In genomic region chr10:22610595-22610994, GRCh38 we compare ENCODE assay signal across 22 cellular contexts.
A peak's percentile ranks its signal among the peaks of the same experiment; 100 is the strongest.
DNase-seq lines count a peak whose midpoint lies in the region; ATAC-seq, FAIRE-seq and TF ChIP-seq lines count a peak whose summit lies in the region.
"Had no signal": no experiment of that assay in that cellular context is flagged by ENCODE, and none has a peak within 500 bp of the region (broad histone marks: within the 10 kb centered on the region; RNA-seq: fewer than 3 reads in every experiment).

No MANE protein-coding gene starts in this region.

- H3K27ac ChIP-seq in caudate nucleus (ENCODE audit: low read depth, low read length), result peak overlapping the region; percentile 56
- H3K27ac ChIP-seq: 22Rv1, C4-2B, parathyroid adenoma had no signal

- intact Hi-C loops in natural killer cell (cut with micrococcal nuclease), result loop anchor here (2.0 kb wide), 1 partner anchor 20 kb away; no protein-coding TSS in a partner anchor

- peak overlapping the region; percentile 75 for H3K27ac Mint-ChIP-seq in T-helper 1 cell treated with Interleukin-12 subunit alpha and Interleukin-12 subunit beta and Interleukin-4 antibody, amounts not matched to agents 30 μg/mL and 1 μg/mL, for 36 hours
- H3K27ac Mint-ChIP-seq in IgD-negative memory B cell (peak overlapping the region; percentile 90 to 99 (median 98)), natural killer cell (peak overlapping the region; percentile 99)
- H3K27ac Mint-ChIP-seq: endodermal cell had no signal

- FAIRE-seq in frontal cortex (lab: Jason Lieb, UNC), result no peak
- FAIRE-seq: bronchial epithelial cell, HepG2 had no signal

- ATAC-seq in natural killer cell (no peak), GM19023 (IDR thresholded peaks at IDR 0.05; ENCODE audit: unreplicated experiment) (no peak)
- ATAC-seq: HepG2, left cardiac atrium had no signal

- TF ChIP-seq CTCF in natural killer cell (IDR thresholded peaks at IDR 0.05), result no peak

- H3K9me3 Mint-ChIP-seq in T-helper 1 cell treated with Interleukin-12 subunit alpha and Interleukin-12 subunit beta and Interleukin-4 antibody, amounts not matched to agents 30 μg/mL and 1 μg/mL, for 36 hours, result no peaks in the 10 kb centered on the region
- H3K9me3 Mint-ChIP-seq in IgD-negative memory B cell, result peaks cover 3 to 6% (median 3%) of the 10 kb centered on the region in 3 donors
- H3K9me3 Mint-ChIP-seq in natural killer cell, result no peaks in the 10 kb centered on the region
- H3K9me3 Mint-ChIP-seq: endodermal cell had no signal

- peak overlapping the region; percentile 36 for H3K4me3 Mint-ChIP-seq in T-helper 1 cell treated with Interleukin-12 subunit alpha and Interleukin-12 subunit beta and Interleukin-4 antibody, amounts not matched to agents 30 μg/mL and 1 μg/mL, for 36 hours
- H3K4me3 Mint-ChIP-seq in IgD-negative memory B cell (peak overlapping the region in 3 of 4 donors; percentile 25 to 90 (median 73)), natural killer cell (peak overlapping the region; percentile 92)
- H3K4me3 Mint-ChIP-seq: endodermal cell had no signal

- DNase-seq in T-helper 1 cell (no peak), caudate nucleus (lab: John Stamatoyannopoulos, UW) (no peak), natural killer cell (no peak), NCI-H1417 (lab: John Stamatoyannopoulos, UW) (no peak), frontal cortex (ENCODE audit: low spot score in 2 of 2) (no peak)
- DNase-seq: activated gamma-delta T cell; endodermal cell; hypothalamus; left cardiac atrium; NCI-H2081; NCI-H510A; stimulated activated CD4-positive, alpha-beta T cell treated with anti-CD3 and anti-CD28 coated beads, Interleukin-2, amount 100 ng/mL, for 48 hours; T1000; transverse colon had no signal

- no peaks in the 10 kb centered on the region for H3K27me3 Mint-ChIP-seq in T-helper 1 cell treated with Interleukin-12 subunit alpha and Interleukin-12 subunit beta and Interleukin-4 antibody, amounts not matched to agents 30 μg/mL and 1 μg/mL, for 36 hours (ENCODE audit: low read depth)
- H3K27me3 Mint-ChIP-seq in IgD-negative memory B cell (peaks cover 1% of the 10 kb centered on the region), natural killer cell (ENCODE audit: low read depth in 2 of 2) (no peaks in the 10 kb centered on the region)

- H3K4me1 Mint-ChIP-seq in T-helper 1 cell treated with Interleukin-12 subunit alpha and Interleukin-12 subunit beta and Interleukin-4 antibody, amounts not matched to agents 30 μg/mL and 1 μg/mL, for 36 hours (ENCODE audit: low read depth), result peaks cover 68% of the 10 kb centered on the region
- peaks cover 69 to 89% (median 81%) of the 10 kb centered on the region in 3 donors for H3K4me1 Mint-ChIP-seq in IgD-negative memory B cell
- H3K4me1 Mint-ChIP-seq in natural killer cell, result peaks cover 90 to 96% of the 10 kb centered on the region in 2 donors

- peaks cover 45% of the 10 kb centered on the region for H3K36me3 Mint-ChIP-seq in T-helper 1 cell treated with Interleukin-12 subunit alpha and Interleukin-12 subunit beta and Interleukin-4 antibody, amounts not matched to agents 30 μg/mL and 1 μg/mL, for 36 hours (ENCODE audit: low read depth)
- H3K36me3 Mint-ChIP-seq in IgD-negative memory B cell (peaks cover 20% of the 10 kb centered on the region), natural killer cell (peaks cover 30% of the 10 kb centered on the region)

Comparison
In these comparisons a context has a peak if more than half of its experiments do, and no peak if none do; other contexts are left out.
1. H3K4me3 Mint-ChIP-seq: peak in every context shown above with its lines; median percentile 92 in natural killer cell; 73 in IgD-negative memory B cell; 36 in T-helper 1 cell treated with Interleukin-12 subunit alpha and Interleukin-12 subunit beta and Interleukin-4 antibody, amounts not matched to agents 30 μg/mL and 1 μg/mL, for 36 hours.